ENCODE assay signal across 1 cellular context in the genomic region with DNA sequence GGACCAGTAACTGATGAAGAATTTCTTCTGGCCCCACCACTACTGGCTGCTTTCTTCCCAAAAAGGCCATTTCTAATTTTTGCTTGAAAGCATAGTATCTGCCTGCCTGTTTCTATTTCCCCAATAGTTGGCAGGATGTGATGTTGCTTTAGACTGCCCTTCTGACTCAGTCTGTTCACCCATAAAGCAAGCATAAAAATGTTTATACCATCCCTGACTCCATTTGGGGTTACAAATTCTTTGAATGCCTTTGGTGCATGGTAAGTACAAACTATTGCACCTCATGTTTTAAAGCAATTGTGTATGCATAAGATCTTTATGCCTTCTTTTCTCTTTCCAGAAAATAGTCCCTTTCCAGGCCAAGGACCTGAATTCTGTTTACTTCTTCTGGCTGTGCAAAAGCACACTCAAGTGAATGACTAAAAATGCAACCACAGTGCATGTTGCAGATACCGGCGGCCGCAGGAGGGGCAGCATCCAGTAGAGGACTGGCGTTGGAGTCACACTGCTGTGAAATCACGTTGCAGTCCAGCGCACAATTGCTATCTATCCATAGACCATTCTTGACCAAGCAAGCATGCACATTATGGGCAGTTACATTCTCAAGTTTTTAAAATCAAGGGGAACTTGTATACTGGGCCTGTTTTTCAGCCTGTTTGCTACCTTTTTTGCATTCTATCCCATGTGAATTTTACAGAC.
TF ChIP-seq lines count a peak whose summit lies in the region.

No MANE protein-coding gene starts in this region.

TF ChIP-seq in IMR-90, 13 proteins besides CTCF, POLR2A, EP300 and RAD21:
- TF ChIP-seq CHD1 (IDR thresholded peaks at IDR 0.05; ENCODE audit: low read depth, low read length) = no peak
- TF ChIP-seq MAFK (IDR thresholded peaks at IDR 0.05; ENCODE audit: low read depth, low read length) = 0 out of 2 replicates have a peak, but pooled peaks have one; percentile 2
- no peak for TF ChIP-seq RFX5 (IDR thresholded peaks at IDR 0.05; ENCODE audit: low read depth, low read length)
- no peak for TF ChIP-seq FOS (IDR thresholded peaks at IDR 0.05; ENCODE audit: low read depth, low read length)
- no peak for TF ChIP-seq NFE2L2 (IDR thresholded peaks at IDR 0.05; ENCODE audit: low read depth, low read length)
